In the genomic region with DNA sequence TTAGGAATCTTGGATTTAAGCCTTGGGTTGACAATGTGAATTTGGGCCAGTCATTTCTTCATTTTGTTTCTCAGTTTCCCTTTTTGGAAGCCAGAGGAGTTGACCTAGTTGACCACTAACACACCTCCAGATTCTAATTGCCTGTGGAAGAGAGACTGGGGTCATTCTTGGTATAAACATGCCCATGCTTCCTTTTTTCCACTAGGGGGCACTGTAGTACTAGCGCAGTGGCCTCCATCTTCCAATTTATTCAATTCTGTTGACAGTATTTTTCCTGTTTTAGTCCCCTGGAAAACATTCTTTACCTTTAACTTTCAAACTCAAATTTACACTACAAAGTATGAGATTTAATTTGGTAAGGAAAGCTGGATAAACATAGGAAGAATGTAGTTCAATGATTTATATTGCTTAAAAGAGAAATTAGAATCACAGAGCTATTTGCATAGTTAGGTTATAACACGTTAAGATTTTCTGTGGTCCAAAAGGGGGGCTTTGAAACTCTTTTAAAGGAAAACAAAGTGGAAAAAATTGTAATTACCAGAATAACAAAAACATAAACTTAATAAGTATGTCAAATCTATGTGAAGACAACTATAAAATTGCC, we compare ENCODE assay signal across 8 cellular contexts. TPM values are rescaled to one million over a fixed set of nuclear protein-coding genes. Genes with fewer than 3 reads are reported as not detected.
A peak's percentile ranks its signal among the peaks of the same experiment; 100 is the strongest.
DNase-seq lines count a peak whose midpoint lies in the region; ATAC-seq and TF ChIP-seq lines count a peak whose summit lies in the region.

No MANE protein-coding gene starts in this region.

- TF ChIP-seq POLR2A in vagina (IDR thresholded peaks at IDR 0.05), result no peak

- DNase-seq in AG08395 (ENCODE audit: low spot score), result peak; percentile 48
- peak; percentile 74 for DNase-seq in G401 (ENCODE audit: low spot score)
- peak; percentile 43 for DNase-seq in HT1080 (ENCODE audit: low read depth)
- peak; percentile 3 for DNase-seq in NOMO-1 treated with dmso at 0.1 percent for 144 hours (lab: John Stamatoyannopoulos, UW; ENCODE audit: unreplicated experiment)
- DNase-seq in cardiac fibroblast (ENCODE audit: low read depth in 2 of 2), result peak; percentile 66 to 68
- DNase-seq in left lung, result no peak
- no peak for DNase-seq in vagina (ENCODE audit: extremely low spot score in 2 of 2)

- TF ChIP-seq CTCF in cardiac fibroblast (IDR thresholded peaks at IDR 0.05; ENCODE audit: low read depth, low read length) (peak; percentile 89), left lung (IDR thresholded peaks at IDR 0.05) (peak; percentile 91 to 94), vagina (IDR thresholded peaks at IDR 0.05) (peak; percentile 83 to 90 (median 86))

- ATAC-seq in left lung (peak; percentile 84), GM19023 (IDR thresholded peaks at IDR 0.05; ENCODE audit: unreplicated experiment) (no peak)

- H3K36me3 ChIP-seq in left lung (no peaks in the 10 kb centered on the region), vagina (no peaks in the 10 kb centered on the region)

- H3K9me3 ChIP-seq in left lung (no peaks in the 10 kb centered on the region), vagina (no peaks in the 10 kb centered on the region)

- H3K27ac ChIP-seq in left lung (no peak overlapping the region), vagina (no peak overlapping the region)

- H3K4me3 ChIP-seq in cardiac fibroblast (replicated peaks in 1 of 2; ENCODE audit: low read depth in 2 of 2, low read length in 2 of 2) (no peak overlapping the region), left lung (no peak overlapping the region), vagina (no peak overlapping the region)

- in situ Hi-C loops in G401 (cut with HindIII; ENCODE audit: low sequenced_read_pairs), result loop anchor here (10.0 kb wide), 2 partner anchors 170 to 270 kb away; no protein-coding TSS in a partner anchor

- H3K4me1 ChIP-seq in left lung (peaks cover 4 to 5% of the 10 kb centered on the region in 2 donors), vagina (peaks cover 5% of the 10 kb centered on the region)

- intact Hi-C loops in left lung (cut with DNase I), result loop anchor here in 1 of 2 donors (5.0 to 10.0 kb wide), 4 partner anchors 87 to 420 kb away; no protein-coding TSS in a partner anchor
- intact Hi-C loops in vagina (cut with DNase I), result loop anchor here (5.0 to 10.0 kb wide), 3 partner anchors 73 to 420 kb away; a partner anchor contains a TSS

- H3K27me3 ChIP-seq in left lung, result no peaks in the 10 kb centered on the region
- no peaks in the 10 kb centered on the region for H3K27me3 ChIP-seq in vagina

RNA-seq across cellular contexts. Expression of a gene that starts 57.5 kb away (rescaled TPM):
- 115 and 139 TPM in 2 replicates for total RNA-seq in G401 (2014; rRNA removed; shearing (Covaris generic))
- 69.5 and 89.0 TPM in 2 replicates for total RNA-seq in HT1080 (2014; rRNA removed; shearing (Covaris generic))
- polyA plus RNA-seq in HT1080 (2015; cell fraction: cytosol; rRNA removed), result 27.5 and 35.1 TPM in 2 replicates
- 39.4 and 44.0 TPM in 2 replicates for polyA plus RNA-seq in HT1080 (2015; cell fraction: nucleus; rRNA removed)
- total RNA-seq in left lung (10 to 100 TPM; 41.6 to 50.2 TPM), vagina (27.3 TPM)

Comparison
In these comparisons a context has a peak if more than half of its experiments do, and no peak if none do; other contexts are left out.
1. DNase-seq: peak in AG08395 (single experiment), G401 (single experiment), HT1080 (single experiment), NOMO-1 treated with dmso at 0.1 percent for 144 hours (single experiment) and cardiac fibroblast (2 of 2); none in left lung (0 of 2) and vagina (0 of 2).
2. Peak in every context shown above with its lines, with median percentiles within 50 percentile points of each other: CTCF ChIP-seq.